ENCODE assay signal across 22 cellular contexts in genomic region chr3:65584913-65585312, GRCh38.
"Had no signal": no experiment of that assay in that cellular context is flagged by ENCODE, and none has a peak within 500 bp of the region (broad histone marks: within the 10 kb centered on the region; RNA-seq: fewer than 3 reads in every experiment).

No MANE protein-coding gene starts in this region.

- H3K27me3 Mint-ChIP-seq: IgD-negative memory B cell had no signal

- H3K4me3 ChIP-seq: SJSA1, SK-N-MC had no signal

- H3K27ac Mint-ChIP-seq: IgD-negative memory B cell had no signal

- H3K9me3 ChIP-seq: SJSA1 had no signal

- H3K36me3 ChIP-seq: SJSA1 had no signal

- H3K4me3 Mint-ChIP-seq: IgD-negative memory B cell had no signal

- H3K27ac ChIP-seq: HL-60, SJSA1, SK-N-MC had no signal

- DNase-seq: KBM-7, MV-4-11, NCI-H1048, NCI-H1105, NCI-H1417, NCI-H1436 treated with DMSO at 0.1 percent for 48 hours, NCI-H1694, NCI-H187 treated with DMSO at 0.1 percent for 48 hours, NCI-H2029 treated with DMSO at 0.1 percent for 48 hours, NCI-H2227 treated with DMSO at 0.1 percent for 48 hours, NCI-H524 treated with DMSO at 0.1 percent for 48 hours, NCI-H69, NCI-H774, Right ventricle myocardium superior, RPMI8226, SIG-M5 had no signal

- H3K36me3 Mint-ChIP-seq: IgD-negative memory B cell had no signal

- FAIRE-seq: HTR-8/SVneo, RCC 7860 had no signal

- H3K4me1 ChIP-seq: SJSA1 had no signal

- H3K4me1 Mint-ChIP-seq: IgD-negative memory B cell had no signal

- H3K27me3 ChIP-seq: SJSA1 had no signal
